Comparison of ENCODE assay signal across 13 cellular contexts in the genomic region with DNA sequence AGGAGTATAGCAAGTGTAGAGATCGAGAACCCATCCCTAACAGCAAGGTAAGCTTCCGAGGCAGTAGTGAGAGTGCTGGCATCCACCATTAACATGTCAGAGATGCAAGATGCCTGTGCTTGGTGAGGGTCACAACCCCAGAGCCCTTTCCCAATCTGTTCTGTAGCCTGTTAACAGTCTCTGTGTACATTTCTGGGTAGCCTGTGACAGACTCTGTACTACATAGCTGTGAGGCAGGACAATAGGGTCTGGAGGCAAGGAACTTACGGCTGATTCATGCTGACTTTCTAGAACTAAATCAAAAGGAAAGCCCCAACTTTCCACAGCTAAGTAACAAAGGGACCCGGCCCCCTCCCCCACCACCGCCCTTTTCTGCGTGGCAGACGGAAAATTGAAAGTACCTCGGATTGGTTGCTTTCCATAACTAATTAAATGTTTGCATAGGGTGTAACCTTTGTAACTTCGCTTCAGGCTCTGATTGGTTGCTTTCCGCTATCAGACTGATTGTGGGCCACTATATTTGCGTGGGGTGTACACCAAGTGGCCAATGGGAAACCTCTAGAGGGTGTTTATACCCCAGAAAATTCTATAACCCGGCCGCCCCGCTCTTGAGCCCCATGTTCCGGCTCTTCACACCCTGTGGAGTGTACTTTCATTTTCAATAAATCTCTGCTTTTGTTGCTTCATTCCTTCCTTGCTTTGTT. TPM values are rescaled to one million over a fixed set of nuclear protein-coding genes. Genes with fewer than 3 reads are reported as not detected.
A peak's percentile ranks its signal among the peaks of the same experiment; 100 is the strongest.
DNase-seq lines count a peak whose midpoint lies in the region; ATAC-seq, FAIRE-seq and TF ChIP-seq lines count a peak whose summit lies in the region.
"Had no signal": no experiment of that assay in that cellular context is flagged by ENCODE, and none has a peak within 500 bp of the region (broad histone marks: within the 10 kb centered on the region; RNA-seq: fewer than 3 reads in every experiment).

No MANE protein-coding gene starts in this region.

- H3K4me3 Mint-ChIP-seq in CD4-positive, alpha-beta memory T cell, result peak overlapping the region in 6 of 8 donors; percentile 21 to 96 (median 81)
- peak overlapping the region; percentile 94; the same call in 1 of the 3 replicates for H3K4me3 Mint-ChIP-seq in GM23338
- H3K4me3 Mint-ChIP-seq in naive thymus-derived CD8-positive, alpha-beta T cell, result peak overlapping the region; percentile 13 to 97 (median 93)

- no peaks in the 10 kb centered on the region for H3K27me3 ChIP-seq in CD4-positive, alpha-beta memory T cell (ENCODE audit: insufficient read depth, low read length)
- no peaks in the 10 kb centered on the region for H3K27me3 ChIP-seq in GM23338 (ENCODE audit: insufficient read depth)
- H3K27me3 ChIP-seq in GM12878 (replicated peaks in 1 of 2; ENCODE audit: control insufficient read depth in 2 of 2, insufficient read depth in 2 of 2, low read length in 1 of 2), result no peaks in the 10 kb centered on the region
- H3K27me3 ChIP-seq in mesendoderm (ENCODE audit: insufficient read depth, low read length, poor library complexity), result no peaks in the 10 kb centered on the region
- H3K27me3 ChIP-seq in MG63, result no peaks in the 10 kb centered on the region
- H3K27me3 ChIP-seq: cardiac muscle cell, transverse colon had no signal

- ATAC-seq in GM23338, result no peak
- ATAC-seq in GM12878, result no peak
- no peak for ATAC-seq in naive thymus-derived CD8-positive, alpha-beta T cell

- no peak overlapping the region for H3K56ac ChIP-seq in mesendoderm (ENCODE audit: low read length)

- CTCF ChIA-PET in CD4-positive, alpha-beta memory T cell (lab: Charles Lee; ENCODE audit: partially characterized antibody), result interaction anchor here (0.6 to 1.2 kb wide), 2 partner anchors 23 to 26 kb away, joined by 3 read pairs; no protein-coding TSS in a partner anchor
- CTCF ChIA-PET in GM12878 (lab: Yijun Ruan, JAX), result interaction anchor here (1.2 kb wide), 1 partner anchor 28 kb away, joined by 3 read pairs; no protein-coding TSS in a partner anchor

- peaks cover 16% of the 10 kb centered on the region for H3K4me1 ChIP-seq in CD4-positive, alpha-beta memory T cell (ENCODE audit: insufficient read depth, low read length)
- H3K4me1 ChIP-seq in GM23338 (ENCODE audit: insufficient read depth) (peaks cover 15% of the 10 kb centered on the region), GM12878 (ENCODE audit: control insufficient read depth, insufficient read depth, low read length) (peaks cover 7% of the 10 kb centered on the region; the same call in 1 of the 2 replicates), mesendoderm (ENCODE audit: control insufficient read depth, low read depth, low read length) (peaks cover 5% of the 10 kb centered on the region)

- peak overlapping the region in 4 of 7 donors; percentile 30 to 82 (median 54) for H3K27ac Mint-ChIP-seq in CD4-positive, alpha-beta memory T cell
- H3K27ac Mint-ChIP-seq in GM23338, result no peak overlapping the region
- peak overlapping the region in 3 of 10 donors; percentile 54 to 64 (median 60) for H3K27ac Mint-ChIP-seq in naive thymus-derived CD8-positive, alpha-beta T cell

- no peak overlapping the region for H2BK120ac ChIP-seq in mesendoderm (ENCODE audit: low read depth, low read length)

- no peaks in the 10 kb centered on the region for H3K9me3 ChIP-seq in CD4-positive, alpha-beta memory T cell (ENCODE audit: control insufficient read depth in 1 of 2, low read length in 2 of 2)
- H3K9me3 ChIP-seq in GM12878 (replicated peaks; ENCODE audit: control insufficient read depth, insufficient read depth, low read length), result no peaks in the 10 kb centered on the region
- H3K9me3 ChIP-seq in MG63, result no peaks in the 10 kb centered on the region
- H3K9me3 ChIP-seq: BLaER1, transverse colon had no signal

- BruUV-seq in GM12878 (replicated peaks; lab: Mats Ljungman, UMichigan), result no TSS peak

- H2AFZ ChIP-seq in GM23338 (peak overlapping the region; percentile 76; the same call in 1 of the 2 replicates), GM12878 (ENCODE audit: control insufficient read depth, low read depth, low read length) (peak overlapping the region; percentile 67)

- intact Hi-C loops in CD4-positive, alpha-beta memory T cell (cut with micrococcal nuclease), result loop anchor here (2.0 kb wide), 1 partner anchor 147 kb away; a partner anchor contains a TSS
- intact Hi-C loops in GM12878 (cut with micrococcal nuclease; ENCODE audit: unreplicated experiment), result loop anchor here (1.0 kb wide), 1 partner anchor 14 kb away; no protein-coding TSS in a partner anchor

- H3K9me2 ChIP-seq in GM23338 (ENCODE audit: insufficient read depth), result 0 out of 2 replicates have a peak, but pooled peaks cover 3% of the 10 kb centered on the region

- no peak overlapping the region for H4K5ac ChIP-seq in mesendoderm (ENCODE audit: low read length)

- H2BK5ac ChIP-seq in mesendoderm (ENCODE audit: low read length), result no peak overlapping the region

- no peak for TF ChIP-seq EP300 in GM12878 (IDR thresholded peaks at IDR 0.05; ENCODE audit: borderline replicate concordance in 1 of 2, control insufficient read depth in 1 of 2, low read depth in 2 of 2, low read length in 2 of 2)

- H3K23ac ChIP-seq in mesendoderm (ENCODE audit: low read length), result no peak overlapping the region

- no peak overlapping the region for H2AK5ac ChIP-seq in mesendoderm (ENCODE audit: low read length)

- H3K79me1 ChIP-seq in mesendoderm (ENCODE audit: low read length), result peaks cover 1% of the 10 kb centered on the region

- H2BK15ac ChIP-seq in mesendoderm (replicated peaks; ENCODE audit: low read depth), result no peak overlapping the region

- 86% methylated on average over 15 of the region's 15 CpGs for WGBS in GM12878 (ENCODE audit: insufficient coverage, insufficient replicate concordance, low lambda C conversion rate, missing lambda C conversion rate)
- no CpG with 5 or more reads among the region's 15 CpGs for WGBS in mesendoderm (ENCODE audit: extremely low coverage, insufficient coverage, low lambda C conversion rate)

- peaks cover 4% of the 10 kb centered on the region; the same call in 1 of the 2 replicates for H3F3A ChIP-seq in GM23338 (replicated peaks; ENCODE audit: low read depth)

- no peak overlapping the region for H3K27ac ChIP-seq in CD4-positive, alpha-beta memory T cell (ENCODE audit: low read depth, low read length)
- no peak overlapping the region for H3K27ac ChIP-seq in GM23338 (ENCODE audit: low read depth)
- H3K27ac ChIP-seq in GM12878 (ENCODE audit: control insufficient read depth, insufficient read depth), result no peak overlapping the region
- no peak overlapping the region for H3K27ac ChIP-seq in mesendoderm (ENCODE audit: low read depth, low read length)
- H3K27ac ChIP-seq: BLaER1, cardiac muscle cell, transverse colon had no signal

- TF ChIP-seq POLR2A in GM12878 (IDR thresholded peaks at IDR 0.05; ENCODE audit: low read depth, low read length), result no peak

- in situ Hi-C loops in GM12878 (cut with MboI), result no loop called here

- H4K20me1 ChIP-seq in GM23338 (replicated peaks; ENCODE audit: insufficient read depth), result no peaks in the 10 kb centered on the region; the same call in 1 of the 2 replicates
- no peaks in the 10 kb centered on the region for H4K20me1 ChIP-seq in GM12878 (ENCODE audit: control insufficient read depth, insufficient read depth)
- H4K20me1 ChIP-seq: BLaER1 had no signal

- H4K8ac ChIP-seq in mesendoderm (ENCODE audit: low read depth, low read length), result no peak overlapping the region

- H3K9ac ChIP-seq in GM12878 (ENCODE audit: control insufficient read depth, insufficient read depth, low read length) (no peak overlapping the region), mesendoderm (ENCODE audit: low read length) (no peak overlapping the region)
- H3K9ac ChIP-seq: BLaER1 had no signal

- TF ChIP-seq RAD21 in GM12878 (IDR thresholded peaks at IDR 0.05; ENCODE audit: insufficient read depth, low read depth, low read length), result no peak

- peaks cover 24% of the 10 kb centered on the region for H3K79me2 ChIP-seq in GM23338 (replicated peaks; ENCODE audit: insufficient read depth)
- H3K79me2 ChIP-seq in GM12878 (ENCODE audit: control insufficient read depth, insufficient read depth, low read length), result peaks cover 25% of the 10 kb centered on the region
- peaks cover 2% of the 10 kb centered on the region for H3K79me2 ChIP-seq in mesendoderm (ENCODE audit: control insufficient read depth, insufficient read depth, low read length)

- no peak for DNase-seq in CD4-positive, alpha-beta memory T cell
- no peak for DNase-seq in GM23338 (ENCODE audit: low spot score)
- no peak for DNase-seq in GM12878 (ENCODE audit: low read depth, low spot score)
- no peak for DNase-seq in naive thymus-derived CD8-positive, alpha-beta T cell
- no peak for DNase-seq in stimulated activated CD4-positive, alpha-beta T cell treated with anti-CD3 and anti-CD28 coated beads, Interleukin-2, amount 100 ng/mL, for 24 hours
- DNase-seq in mesendoderm, result no peak
- DNase-seq in MG63, result no peak
- DNase-seq: activated gamma-delta T cell treated with Interleukin-2 at 50 U/mL for 16 hours, transverse colon had no signal

- RAD21 ChIA-PET in GM12878 (lab: Charles Lee; ENCODE audit: unreplicated experiment), result no interaction called here

- H3K36me3 Mint-ChIP-seq in CD4-positive, alpha-beta memory T cell, result peaks cover 4 to 11% of the 10 kb centered on the region in 2 donors
- no peaks in the 10 kb centered on the region; the same call in 2 of the 3 replicates for H3K36me3 Mint-ChIP-seq in GM23338 (ENCODE audit: low read depth)
- H3K36me3 Mint-ChIP-seq in naive thymus-derived CD8-positive, alpha-beta T cell, result peaks cover 0 to 8% (median 2%) of the 10 kb centered on the region in 3 donors

- SMC1A ChIA-PET in GM12878 (lab: Charles Lee; ENCODE audit: uncharacterized antibody, unreplicated experiment), result interaction anchor here (0.9 to 1.5 kb wide), 3 partner anchors 17 to 105 kb away, joined by 3 to 5 read pairs (median 3); no protein-coding TSS in a partner anchor

- no peaks in the 10 kb centered on the region for H3K27me3 Mint-ChIP-seq in CD4-positive, alpha-beta memory T cell
- peaks cover 1% of the 10 kb centered on the region for H3K27me3 Mint-ChIP-seq in GM23338 (ENCODE audit: insufficient read depth, low read depth, poor library complexity)
- H3K27me3 Mint-ChIP-seq in naive thymus-derived CD8-positive, alpha-beta T cell, result no peaks in the 10 kb centered on the region

- POLR2A ChIA-PET in CD4-positive, alpha-beta memory T cell (lab: Charles Lee; ENCODE audit: partially characterized antibody), result interaction anchor here (2.8 kb wide), 1 partner anchor 148 kb away, joined by 16 read pairs; a partner anchor contains a TSS
- POLR2A ChIA-PET in GM12878 (lab: Charles Lee), result no interaction called here
- POLR2A ChIA-PET in naive thymus-derived CD8-positive, alpha-beta T cell (lab: Charles Lee), result no interaction called here

- no peak overlapping the region for H3K18ac ChIP-seq in mesendoderm (ENCODE audit: low read length)

- no peaks in the 10 kb centered on the region for H3K9me3 Mint-ChIP-seq in CD4-positive, alpha-beta memory T cell
- H3K9me3 Mint-ChIP-seq in GM23338, result no peaks in the 10 kb centered on the region; the same call in 2 of the 3 replicates
- no peaks in the 10 kb centered on the region for H3K9me3 Mint-ChIP-seq in naive thymus-derived CD8-positive, alpha-beta T cell

- H3K4me3 ChIP-seq in CD4-positive, alpha-beta memory T cell (ENCODE audit: low read length in 2 of 2), result no peak overlapping the region
- H3K4me3 ChIP-seq in GM23338 (no peak overlapping the region), GM12878 (no peak overlapping the region), mesendoderm (ENCODE audit: low read length) (no peak overlapping the region), MG63 (no peak overlapping the region)
- H3K4me3 ChIP-seq: BLaER1, cardiac muscle cell had no signal

- H3K4me2 ChIP-seq in GM23338 (no peak overlapping the region), GM12878 (ENCODE audit: control insufficient read depth, insufficient read depth) (no peak overlapping the region), mesendoderm (ENCODE audit: low read length) (no peak overlapping the region)

- FAIRE-seq in GM12878 (lab: Jason Lieb, UNC), result no peak
- FAIRE-seq: GM19239, islet of Langerhans had no signal

- no peak overlapping the region for H3K4ac ChIP-seq in mesendoderm (ENCODE audit: low read depth, low read length)

- H3K36me3 ChIP-seq in CD4-positive, alpha-beta memory T cell (ENCODE audit: insufficient read depth, low read length), result no peaks in the 10 kb centered on the region
- no peaks in the 10 kb centered on the region for H3K36me3 ChIP-seq in GM23338 (ENCODE audit: insufficient read depth)
- no peaks in the 10 kb centered on the region for H3K36me3 ChIP-seq in GM12878 (ENCODE audit: control insufficient read depth in 2 of 2, insufficient read depth in 2 of 2, low read length in 1 of 2)
- no peaks in the 10 kb centered on the region for H3K36me3 ChIP-seq in mesendoderm (ENCODE audit: control insufficient read depth, insufficient read depth, low read length)
- no peaks in the 10 kb centered on the region; the same call in 1 of the 2 replicates for H3K36me3 ChIP-seq in MG63
- H3K36me3 ChIP-seq: BLaER1, cardiac muscle cell, transverse colon had no signal

- TF ChIP-seq CTCF in GM23338 (conservative IDR thresholded peaks at IDR 0.05; ENCODE audit: low read depth in 2 of 2) (no peak), GM12878 (IDR thresholded peaks at IDR 0.05 in 2 of 3, conservative IDR thresholded peaks at IDR 0.05 in 1 of 3; ENCODE audit: control insufficient read depth in 2 of 3, extremely low read depth in 1 of 3, insufficient read depth in 1 of 3, low read depth in 3 of 3, low read length in 3 of 3) (no peak)

- peaks cover 24 to 48% (median 34%) of the 10 kb centered on the region in 4 donors for H3K4me1 Mint-ChIP-seq in CD4-positive, alpha-beta memory T cell
- H3K4me1 Mint-ChIP-seq in GM23338, result peaks cover 20% of the 10 kb centered on the region
- peaks cover 18 to 36% (median 32%) of the 10 kb centered on the region in 4 donors for H3K4me1 Mint-ChIP-seq in naive thymus-derived CD8-positive, alpha-beta T cell

RNA-seq across cellular contexts. Expression of a gene that starts 1.4 kb away (rescaled TPM):
- total RNA-seq in CD4-positive, alpha-beta memory T cell, result 10 to 100 TPM; 25.9 to 31.9 TPM
- polyA plus RNA-seq in CD4-positive, alpha-beta memory T cell, result 1 to 10 TPM; 3.7 to 5.9 TPM
- total RNA-seq in GM23338 (2014; rRNA removed; shearing (Covaris generic)), result 14.8 and 16.2 TPM in 2 replicates
- polyA plus RNA-seq in GM23338 (2016; fragmentation: Nextera tagmentation; extraction: Ambion mirVana) (4.0 and 5.2 TPM in 2 replicates), GM12878 (2011; rRNA removed) (44.2 and 55.9 TPM in 2 replicates), GM12878 (2014; fragmentation: Illumina TruSeq; extraction: Trizol) (19.9 and 20.8 TPM in 2 replicates), GM12878 (2014; fragmentation: Nextera tagmentation; extraction: Ambion mirVana) (10 to 100 TPM in 1 of 2 experiments, 1 to 10 TPM in 1; 9.1 to 14.4 TPM), GM12878 (2014; rRNA removed) (17.3 and 19.8 TPM in 2 replicates), GM12878 (2016; fragmentation: Nextera tagmentation; extraction: Ambion mirVana) (10 to 100 TPM; 21.0 to 23.3 TPM)
- total RNA-seq in GM12878 (2013; cell fraction: nucleolus; rRNA removed), result 91.4 and 101 TPM in 2 replicates
- total RNA-seq in GM12878 (2014; rRNA removed) (14.5 and 22.2 TPM in 2 replicates), GM12878 (2014; rRNA removed; fragmentation: Illumina TruSeq; extraction: Trizol) (19.5 and 19.6 TPM in 2 replicates), GM12878 (2021) (18.5 and 20.2 TPM in 2 replicates)
- polyA plus RNA-seq in GM12878 (2011; ENCODE audit: low read depth), result 7.3 TPM
- polyA plus RNA-seq in GM12878 (2011; cell fraction: cytosol; rRNA removed), result 22.8 and 29.3 TPM in 2 replicates
- polyA plus RNA-seq in GM12878 (2011; cell fraction: nucleus; rRNA removed), result 32.3 and 39.7 TPM in 2 replicates
- polyA plus RNA-seq in GM12878 (2012), result 11.5 and 13.3 TPM in 2 replicates
- polyA minus RNA-seq in GM12878 (2011; rRNA and poly(A)+ RNA removed), result 32.1 and 38.7 TPM in 2 replicates
- polyA minus RNA-seq in GM12878 (2011; cell fraction: cytosol; rRNA and poly(A)+ RNA removed), result 13.0 and 14.2 TPM in 2 replicates
- 14.4 and 22.2 TPM in 2 replicates for polyA minus RNA-seq in GM12878 (2011; cell fraction: nucleus; rRNA and poly(A)+ RNA removed)
- 10 to 100 TPM; 23.3 to 26.3 TPM for total RNA-seq in naive thymus-derived CD8-positive, alpha-beta T cell
- 1 to 10 TPM; 3.4 to 5.0 (median 4.4) TPM for polyA plus RNA-seq in naive thymus-derived CD8-positive, alpha-beta T cell
- 7.0 TPM for polyA plus RNA-seq in mesendoderm (2013, experiment 1 of 2)
- polyA plus RNA-seq in mesendoderm (2013, experiment 2 of 2), result 6.3 TPM
- 3.1 and 4.2 TPM in 2 replicates for total RNA-seq in MG63 (2014; rRNA removed; shearing (Covaris generic); ENCODE audit: low replicate concordance)
